30 cellular contexts compared by ENCODE assay signal in genomic region chr11:96680515-96680914, GRCh38.
"Had no signal": no experiment of that assay in that cellular context is flagged by ENCODE, and none has a peak within 500 bp of the region (broad histone marks: within the 10 kb centered on the region; RNA-seq: fewer than 3 reads in every experiment).

No MANE protein-coding gene starts in this region.

- H3K4me3 ChIP-seq: MG63, PC-9, SJCRH30 had no signal

- H3K4me1 ChIP-seq: SJCRH30 had no signal

- ATAC-seq: activated CD8-positive, alpha-beta T cell treated with anti-CD3 and anti-CD28 coated beads for 36 hours; activated T-cell treated with anti-CD3 and anti-CD28 coated beads, Interleukin-2, amount 50 U/mL, for 72 hours; activated T-helper 17 cell treated with anti-CD3 and anti-CD28 coated beads, Interleukin-2, amount 50 U/mL, for 72 hours; Right ventricle myocardium inferior had no signal

- H3K27me3 ChIP-seq: brain microvascular endothelial cell, MG63, SJCRH30 had no signal

- H3K9me3 ChIP-seq: MG63, SJCRH30 had no signal

- H3K36me3 ChIP-seq: brain microvascular endothelial cell, MG63, SJCRH30 had no signal

- H3K27ac ChIP-seq: brain microvascular endothelial cell, PC-9, RWPE1, SJCRH30, SK-N-MC had no signal

- DNase-seq: activated CD4-positive, alpha-beta T cell treated with anti-CD3 and anti-CD28 coated beads, Interleukin-2, amount 10 ng/mL, durations not matched to agents 24 days and 14 days; activated CD4-positive, alpha-beta T cell treated with anti-CD3 and anti-CD28 coated beads, Interleukin-2, amount 50 U/mL, for 4 hours; activated CD8-positive, alpha-beta T cell treated with anti-CD3 and anti-CD28 coated beads for 36 hours; activated effector memory CD4-positive, alpha-beta T cell treated with anti-CD3 and anti-CD28 coated beads, Interleukin-2, amount 50 U/mL, for 16 hours; activated naive CD4-positive, alpha-beta T cell; activated naive CD4-positive, alpha-beta T cell treated with anti-CD3 and anti-CD28 coated beads, Interleukin-2, amount 50 U/mL, for 16 hours; activated naive CD8-positive, alpha-beta T cell treated with anti-CD3 and anti-CD28 coated beads for 36 hours; activated T-cell treated with anti-CD3 and anti-CD28 coated beads, Interleukin-2, amount 50 U/mL, for 1 hour; activated T-cell treated with anti-CD3 and anti-CD28 coated beads, Interleukin-2, amount 50 U/mL, for 72 hours; amniotic stem cell; aorta; brain microvascular endothelial cell; central memory CD4-positive, alpha-beta T cell; Karpas-422; KBM-7; MG63; MV-4-11; NCI-H1092; NCI-H1694; NCI-H1930; NCI-H2081 treated with DMSO at 0.1 percent for 48 hours; NCI-H510A; NCI-H748 treated with DMSO at 0.1 percent for 48 hours; NK-92 treated with Interleukin-12 subunit alpha and Interleukin-12 subunit beta, amount 100 ng/mL, for 24 hours; PC-9 had no signal
